Comparison of ENCODE assay signal across 17 cellular contexts in genomic region chr6:71446084-71446869, GRCh38.
A peak's percentile ranks its signal among the peaks of the same experiment; 100 is the strongest.
DNase-seq lines count a peak whose midpoint lies in the region; ATAC-seq and TF ChIP-seq lines count a peak whose summit lies in the region.
"Had no signal": no experiment of that assay in that cellular context is flagged by ENCODE, and none has a peak within 500 bp of the region (broad histone marks: within the 10 kb centered on the region; RNA-seq: fewer than 3 reads in every experiment).

No MANE protein-coding gene starts in this region.

- ATAC-seq in GM21447 (IDR thresholded peaks at IDR 0.05; ENCODE audit: unreplicated experiment) (peak; percentile 48), Panc1 (peak; percentile 49; the same call in 1 of the 2 replicates), T-helper 17 cell (no peak), GM19467 (IDR thresholded peaks at IDR 0.05; ENCODE audit: unreplicated experiment) (no peak), gastroesophageal sphincter (no peak), GM19395 (IDR thresholded peaks at IDR 0.05; ENCODE audit: unreplicated experiment) (no peak)
- ATAC-seq: activated T-helper 17 cell treated with anti-CD3 and anti-CD28 coated beads, Interleukin-2, amount 50 U/mL, for 72 hours had no signal

- intact Hi-C loops in Panc1 (cut with micrococcal nuclease; ENCODE audit: unreplicated experiment): no loop called here

- H3K27me3 ChIP-seq in Panc1 (ENCODE audit: control insufficient read depth, insufficient read depth, low read length) (no peaks in the 10 kb centered on the region), gastroesophageal sphincter (no peaks in the 10 kb centered on the region)

- H3K27me3 Mint-ChIP-seq in T-helper 17 cell: peaks cover 12% of the 10 kb centered on the region
- H3K27me3 Mint-ChIP-seq: IgD-negative memory B cell had no signal

- H3K4me1 Mint-ChIP-seq in T-helper 17 cell: no peaks in the 10 kb centered on the region
- H3K4me1 Mint-ChIP-seq: activated T-helper 17 cell treated with anti-CD3 and anti-CD28 coated beads, Interleukin-2, amount 50 U/mL, for 72 hours; IgD-negative memory B cell; mesothelial cell of epicardium had no signal

- H3K27ac ChIP-seq in Panc1 (ENCODE audit: low read length) (no peak overlapping the region), gastroesophageal sphincter (no peak overlapping the region)
- H3K27ac ChIP-seq: prostate gland had no signal

- no peak overlapping the region for H3K27ac Mint-ChIP-seq in T-helper 17 cell
- H3K27ac Mint-ChIP-seq: activated T-helper 17 cell treated with anti-CD3 and anti-CD28 coated beads, Interleukin-2, amount 50 U/mL, for 72 hours; IgD-negative memory B cell; mesothelial cell of epicardium had no signal

- TF ChIP-seq EP300 in gastroesophageal sphincter (IDR thresholded peaks at IDR 0.05): no peak

- in situ Hi-C loops in Panc1 (cut with HindIII; ENCODE audit: low pct_unique_long_range_greater_than_20kb, low sequenced_read_pairs): no loop called here

- no TSS peak for BruUV-seq in Panc1 (replicated peaks; lab: Mats Ljungman, UMichigan)

- WGBS in gastroesophageal sphincter (ENCODE audit: low coverage in 1 of 2), 2 donors: 58 to 62% methylated on average over 4 to 6 of the region's 6 CpGs

- TF ChIP-seq CTCF in Panc1 (IDR thresholded peaks at IDR 0.05) (no peak), gastroesophageal sphincter (IDR thresholded peaks at IDR 0.05) (no peak)

- no peak overlapping the region for H3K4me3 Mint-ChIP-seq in T-helper 17 cell
- H3K4me3 Mint-ChIP-seq: activated T-helper 17 cell treated with anti-CD3 and anti-CD28 coated beads, Interleukin-2, amount 50 U/mL, for 72 hours; IgD-negative memory B cell; mesothelial cell of epicardium had no signal

- H3K9me3 ChIP-seq in Panc1 (ENCODE audit: control insufficient read depth, insufficient read depth, low read depth, low read length) (no peaks in the 10 kb centered on the region), T-helper 17 cell (ENCODE audit: control insufficient read depth, low read length, poor library complexity, severe bottlenecking) (no peaks in the 10 kb centered on the region), gastroesophageal sphincter (no peaks in the 10 kb centered on the region)
- H3K9me3 ChIP-seq: prostate gland had no signal

- H3K36me3 ChIP-seq in Panc1 (ENCODE audit: control insufficient read depth, insufficient read depth, low read length): no peaks in the 10 kb centered on the region
- H3K36me3 ChIP-seq in gastroesophageal sphincter: no peaks in the 10 kb centered on the region
- H3K36me3 ChIP-seq: prostate gland had no signal

- CTCF ChIA-PET in Panc1 (lab: Charles Lee): no interaction called here

- no peak for TF ChIP-seq POLR2A in gastroesophageal sphincter (IDR thresholded peaks at IDR 0.05)

- H3K4me1 ChIP-seq in Panc1 (ENCODE audit: control insufficient read depth, insufficient read depth, low read length): no peaks in the 10 kb centered on the region
- H3K4me1 ChIP-seq in gastroesophageal sphincter: peaks cover 0 to 8% (median 0%) of the 10 kb centered on the region in 3 donors
- H3K4me1 ChIP-seq: prostate gland had no signal

- DNase-seq in COLO829 (ENCODE audit: low spot score) (peak; percentile 8), Panc1 (ENCODE audit: low read depth, low spot score) (no peak), medulla oblongata (ENCODE audit: extremely low spot score) (peak; percentile 43), T-helper 17 cell (no peak)
- DNase-seq: activated CD4-positive, alpha-beta T cell treated with anti-CD3 and anti-CD28 coated beads, Interleukin-2, amount 50 U/mL, for 4 hours; anterior cingulate cortex; NCI-H146; NCI-H526 treated with DMSO at 0.1 percent for 48 hours; stimulated activated CD8-positive, alpha-beta memory T cell treated with anti-CD3 and anti-CD28 coated beads, Interleukin-4, amount 100 ng/mL, for 48 hours had no signal

- H3K4me3 ChIP-seq in Panc1 (ENCODE audit: low read depth in 2 of 2, low read length in 2 of 2) (no peak overlapping the region), gastroesophageal sphincter (no peak overlapping the region)
- H3K4me3 ChIP-seq: prostate gland had no signal

- H3K36me3 Mint-ChIP-seq in T-helper 17 cell (ENCODE audit: low read depth): no peaks in the 10 kb centered on the region
- H3K36me3 Mint-ChIP-seq: mesothelial cell of epicardium had no signal

- POLR2A ChIA-PET in Panc1 (lab: Charles Lee): no interaction called here

Comparison
In these comparisons a context has a peak if more than half of its experiments do, and no peak if none do; other contexts are left out.
1. DNase-seq: peak in COLO829 (single experiment) and medulla oblongata (single experiment); none in Panc1 (single experiment) and T-helper 17 cell (0 of 3).
2. ATAC-seq: peak in GM21447 (single experiment) and Panc1 (single experiment); none in T-helper 17 cell (single experiment), GM19467 (single experiment), gastroesophageal sphincter (single experiment) and GM19395 (single experiment).